Comparison of ENCODE assay signal across 8 cellular contexts in genomic region chr12:52033506-52034258, GRCh38. TPM values are rescaled to one million over a fixed set of nuclear protein-coding genes. Genes with fewer than 3 reads are reported as not detected.
DNase-seq lines count a peak whose midpoint lies in the region; ATAC-seq and TF ChIP-seq lines count a peak whose summit lies in the region.

No MANE protein-coding gene starts in this region.

- intact Hi-C loops in sciatic nerve (cut with DNase I): no loop called here

- H3K27ac ChIP-seq in VCaP (peak overlapping the region; percentile 93), foreskin keratinocyte (peak overlapping the region; percentile 85)

- DNase-seq in GM06990 (ENCODE audit: extremely low read depth, insufficient read length) (no peak), foreskin keratinocyte (no peak), sciatic nerve (ENCODE audit: low spot score) (no peak)
- DNase-seq in stimulated activated CD4-positive, alpha-beta T cell treated with anti-CD3 and anti-CD28 coated beads, Interleukin-1b, Interleukin-23, amount 100 ng/mL, for 48 hours: no peak
- DNase-seq in activated CD4-positive, CD25-positive, alpha-beta regulatory T cell (lab: John Stamatoyannopoulos, UW): no peak

- no peaks in the 10 kb centered on the region for H3K4me1 ChIP-seq in foreskin keratinocyte

- TF ChIP-seq CTCF in GM06990 (IDR thresholded peaks at IDR 0.05; ENCODE audit: insufficient read depth, low read length, poor library complexity, severe bottlenecking) (no peak), VCaP (conservative IDR thresholded peaks at IDR 0.05) (no peak), foreskin keratinocyte (conservative IDR thresholded peaks at IDR 0.05) (no peak)

- H3K36me3 ChIP-seq in GM06990 (ENCODE audit: control insufficient read depth, insufficient read depth, low read length): no peaks in the 10 kb centered on the region

- H3K4me3 ChIP-seq in GM06990 (replicated peaks; ENCODE audit: low read depth, low read length): peak overlapping the region; percentile 43

- ATAC-seq in foreskin keratinocyte (no peak), sciatic nerve (peak; percentile 3), GM18511 (IDR thresholded peaks at IDR 0.05; ENCODE audit: unreplicated experiment) (no peak), GM21737 (IDR thresholded peaks at IDR 0.05; ENCODE audit: unreplicated experiment) (no peak)

- H3K27me3 ChIP-seq in GM06990 (replicated peaks; ENCODE audit: control insufficient read depth, insufficient read depth, low read length) (no peaks in the 10 kb centered on the region), foreskin keratinocyte (peaks cover 2% of the 10 kb centered on the region)

RNA-seq across cellular contexts. Expression of gene NR4A1, which starts 17.6 kb away (rescaled TPM):
- total RNA-seq in foreskin keratinocyte: 3.0 and 3.5 TPM in 2 replicates
- polyA plus RNA-seq in foreskin keratinocyte: 2.8 and 3.0 TPM in 2 replicates
- 688 TPM for total RNA-seq in sciatic nerve

RNA-seq across cellular contexts. Expression of gene TAMALIN, which starts 26.9 kb away (rescaled TPM):
- total RNA-seq in foreskin keratinocyte (0.11 and 0.44 TPM in 2 replicates), sciatic nerve (124 TPM)
- 0.12 and 0.15 TPM in 2 replicates for polyA plus RNA-seq in foreskin keratinocyte

RNA-seq across cellular contexts. Expression of gene ATG101, which starts 36.1 kb away (rescaled TPM):
- total RNA-seq in foreskin keratinocyte (62.5 and 66.1 TPM in 2 replicates), sciatic nerve (28.2 TPM)
- polyA plus RNA-seq in foreskin keratinocyte: 77.8 and 83.1 TPM in 2 replicates

RNA-seq across cellular contexts. Expression of gene SMIM41, which starts 45.8 kb away (rescaled TPM):
- not detected in 2 replicates for total RNA-seq in foreskin keratinocyte
- not detected in 2 replicates for polyA plus RNA-seq in foreskin keratinocyte
- total RNA-seq in sciatic nerve: 12.4 TPM

Comparison
In these comparisons a context has a peak if more than half of its experiments do, and no peak if none do; other contexts are left out.
1. RNA of gene NR4A1, which starts 17.6 kb away (total RNA-seq): 688 TPM in sciatic nerve (single experiment); 3.0 to 3.5 TPM in foreskin keratinocyte; every median in the first group is over 100 times any median in the second.
2. RNA of gene TAMALIN, which starts 26.9 kb away (total RNA-seq): 124 TPM in sciatic nerve (single experiment); 0.11 to 0.44 TPM in foreskin keratinocyte; every median in the first group is over 10 times any median in the second.